8 cellular contexts compared by ENCODE assay signal in the genomic region with DNA sequence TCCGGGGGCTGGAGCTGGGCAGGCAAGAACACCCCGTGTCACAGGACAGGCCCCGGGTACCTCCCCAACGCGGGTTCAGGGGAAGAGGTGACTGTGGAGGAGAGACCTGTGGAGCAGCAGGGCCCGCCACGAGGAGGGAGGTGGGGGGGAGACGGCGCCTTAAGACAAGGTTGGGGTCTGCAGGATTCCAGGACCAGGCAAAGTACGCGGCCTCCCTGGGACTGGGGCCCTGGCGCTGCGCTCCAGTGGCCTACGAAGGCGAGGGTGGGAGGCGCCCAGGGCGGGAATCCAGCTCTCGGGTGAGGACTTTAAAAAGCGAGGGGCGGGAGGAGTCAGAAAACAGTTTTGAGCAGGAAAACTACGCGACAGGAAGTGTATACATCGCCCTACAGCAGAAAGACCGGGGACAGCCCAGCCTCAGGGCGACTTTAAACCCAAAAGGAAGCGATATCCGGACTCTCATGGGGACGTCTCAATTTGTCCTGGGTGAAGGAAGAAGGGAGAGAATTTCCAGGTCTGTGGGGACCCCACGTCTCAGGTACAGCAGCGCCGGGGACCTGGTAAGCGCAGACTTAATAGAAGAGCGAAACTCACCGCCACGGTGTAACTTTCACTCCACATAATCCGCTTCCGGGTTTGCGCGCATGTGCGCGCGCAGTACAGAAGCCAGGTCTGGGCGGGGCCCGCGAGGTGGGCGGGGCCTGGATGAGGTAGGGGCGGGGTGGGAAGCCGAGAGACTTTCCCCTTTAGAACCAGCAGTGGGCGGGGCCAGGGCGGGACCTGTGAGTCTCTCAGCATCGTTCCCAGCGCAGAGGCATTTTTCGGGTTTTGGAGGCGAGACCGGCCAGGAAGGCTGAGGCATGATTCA. TPM values are rescaled to one million over a fixed set of nuclear protein-coding genes. Genes with fewer than 3 reads are reported as not detected.
DNase-seq lines count a peak whose midpoint lies in the region; ATAC-seq lines count a peak whose summit lies in the region.

Gene ZNF83 (minus strand): TSS at position 638 of the 868 bp plus-strand sequence.

- peaks cover 0 to 21% (median 10%) of the 10 kb centered on the region in 5 donors for H3K9me3 Mint-ChIP-seq in CD8-positive, alpha-beta memory T cell

- CTCF ChIA-PET in CD8-positive, alpha-beta memory T cell (lab: Charles Lee): no interaction called here

- H3K9me3 ChIP-seq in CD8-positive, alpha-beta memory T cell (ENCODE audit: low read length): no peaks in the 10 kb centered on the region
- H3K9me3 ChIP-seq in HUES48 (ENCODE audit: control insufficient read depth, insufficient read depth, low read length) (no peaks in the 10 kb centered on the region), esophagus (ENCODE audit: control insufficient read depth in 2 of 2, insufficient read depth in 1 of 2, low read depth in 1 of 2, low read length in 1 of 2) (peaks cover 0 to 4% of the 10 kb centered on the region in 2 donors), mucosa of stomach (ENCODE audit: control insufficient read depth, low read length) (no peaks in the 10 kb centered on the region)

- H3K27me3 Mint-ChIP-seq in CD8-positive, alpha-beta memory T cell: no peaks in the 10 kb centered on the region

- H3K4me3 ChIP-seq in CD8-positive, alpha-beta memory T cell (ENCODE audit: low read length): peak within 1 kb of the TSS; percentile 88
- H3K4me3 ChIP-seq in HUES48 (ENCODE audit: low read depth, low read length) (peak within 1 kb of the TSS; percentile 99), esophagus (ENCODE audit: low read depth in 1 of 2, low read length in 2 of 2) (peak within 1 kb of the TSS; percentile 67 to 70), mucosa of stomach (ENCODE audit: low read length) (peak within 1 kb of the TSS; percentile 84)

- peak; percentile 72 for ATAC-seq in GM21367 (IDR thresholded peaks at IDR 0.05; ENCODE audit: unreplicated experiment)

- peaks cover 14% of the 10 kb centered on the region for H3K4me1 ChIP-seq in CD8-positive, alpha-beta memory T cell (ENCODE audit: insufficient read depth, low read length)
- H3K4me1 ChIP-seq in HUES48 (ENCODE audit: control insufficient read depth, insufficient read depth, low read length) (peaks cover 5% of the 10 kb centered on the region), esophagus (ENCODE audit: control insufficient read depth in 2 of 2, insufficient read depth in 2 of 2, low read length in 1 of 2) (peaks cover 3% of the 10 kb centered on the region in 2 donors), mucosa of stomach (ENCODE audit: control insufficient read depth, insufficient read depth, low read length) (peaks cover 11% of the 10 kb centered on the region)

- H3K9ac ChIP-seq in HUES48 (ENCODE audit: low read depth, low read length): peak within 1 kb of the TSS; percentile 92
- peak within 1 kb of the TSS; percentile 82 for H3K9ac ChIP-seq in mucosa of stomach (ENCODE audit: low read length)

- H3K4me1 Mint-ChIP-seq in CD8-positive, alpha-beta memory T cell: peaks cover 15 to 35% (median 29%) of the 10 kb centered on the region in 3 donors

- H3K27ac ChIP-seq in CD8-positive, alpha-beta memory T cell (ENCODE audit: low read depth, low read length): peak within 1 kb of the TSS; percentile 92
- peak within 1 kb of the TSS; percentile 94 for H3K27ac ChIP-seq in HUES48 (ENCODE audit: low read depth, low read length)
- H3K27ac ChIP-seq in esophagus (ENCODE audit: low read depth in 2 of 2, low read length in 1 of 2): peak within 1 kb of the TSS; percentile 91 to 93

- 1% methylated on average over 53 to 55 of the region's 55 CpGs for WGBS in esophagus, 2 donors

- no peaks in the 10 kb centered on the region for H3K36me3 ChIP-seq in CD8-positive, alpha-beta memory T cell (ENCODE audit: insufficient read depth, low read length)
- no peaks in the 10 kb centered on the region for H3K36me3 ChIP-seq in HUES48 (ENCODE audit: control insufficient read depth, insufficient read depth, low read length)
- H3K36me3 ChIP-seq in esophagus (ENCODE audit: control insufficient read depth in 2 of 2, insufficient read depth in 2 of 2, low read length in 1 of 2): no peaks in the 10 kb centered on the region
- no peaks in the 10 kb centered on the region for H3K36me3 ChIP-seq in mucosa of stomach (ENCODE audit: control insufficient read depth, insufficient read depth, low read length)

- H3K4me3 Mint-ChIP-seq in CD8-positive, alpha-beta memory T cell: peak within 1 kb of the TSS; percentile 94 to 98 (median 97)

- H3K36me3 Mint-ChIP-seq in CD8-positive, alpha-beta memory T cell: peaks cover 7 to 23% (median 8%) of the 10 kb centered on the region in 3 donors

- H3K27ac Mint-ChIP-seq in CD8-positive, alpha-beta memory T cell: peak within 1 kb of the TSS; percentile 90 to 98 (median 98)

- POLR2A ChIA-PET in CD8-positive, alpha-beta memory T cell (lab: Charles Lee): interaction anchor here (1.1 kb wide), 1 partner anchor 12 kb away, joined by 3 read pairs; no protein-coding TSS in a partner anchor

- no peaks in the 10 kb centered on the region for H3K27me3 ChIP-seq in CD8-positive, alpha-beta memory T cell (ENCODE audit: insufficient read depth, low read length, poor library complexity, severe bottlenecking)
- peaks cover 17% of the 10 kb centered on the region; the same call in 1 of the 2 replicates for H3K27me3 ChIP-seq in HUES48 (ENCODE audit: control insufficient read depth, insufficient read depth, low read length)
- no peaks in the 10 kb centered on the region for H3K27me3 ChIP-seq in esophagus (ENCODE audit: control insufficient read depth in 1 of 2, insufficient read depth in 2 of 2, low read length in 2 of 2)
- H3K27me3 ChIP-seq in mucosa of stomach (ENCODE audit: control insufficient read depth, insufficient read depth, low read length): no peaks in the 10 kb centered on the region

- DNase-seq in CD8-positive, alpha-beta memory T cell: peak; percentile 85 to 97 (median 89)
- peak; percentile 97 for DNase-seq in OCI-M1 (lab: John Stamatoyannopoulos, UW)
- DNase-seq in activated T-cell treated with anti-CD3 and anti-CD28 coated beads, Interleukin-2, amount 50 U/mL, for 1 hour: peak; percentile 88
- DNase-seq in stimulated activated CD8-positive, alpha-beta memory T cell treated with anti-CD3 and anti-CD28 coated beads, Interleukin-4, amount 100 ng/mL, for 48 hours: peak; percentile 91

RNA-seq across cellular contexts. Expression of gene ZNF83, which starts in this region (rescaled TPM):
- 10 to 100 TPM; 26.9 to 28.0 TPM for total RNA-seq in CD8-positive, alpha-beta memory T cell
- polyA plus RNA-seq in CD8-positive, alpha-beta memory T cell: 23.1 TPM
- polyA plus RNA-seq in esophagus: 10 to 100 TPM; 17.5 to 59.7 TPM

Comparison
In these comparisons a context has a peak if more than half of its experiments do, and no peak if none do; other contexts are left out.
1. Peak in every context shown above with its lines: DNase-seq, ATAC-seq, H3K4me3 ChIP-seq and H3K27ac ChIP-seq.